9 cellular contexts compared by ENCODE assay signal in genomic region chr9:111992523-111992922, GRCh38.
DNase-seq lines count a peak whose midpoint lies in the region; ATAC-seq and TF ChIP-seq lines count a peak whose summit lies in the region.
"Had no signal": no experiment of that assay in that cellular context is flagged by ENCODE, and none has a peak within 500 bp of the region (broad histone marks: within the 10 kb centered on the region; RNA-seq: fewer than 3 reads in every experiment).

No MANE protein-coding gene starts in this region.

- H3K4me3 Mint-ChIP-seq in activated CD8-positive, alpha-beta T cell treated with anti-CD3 and anti-CD28 coated beads for 36 hours: no peak overlapping the region
- H3K4me3 Mint-ChIP-seq: naive thymus-derived CD4-positive, alpha-beta T cell had no signal

- peak; percentile 26 for DNase-seq in stimulated activated CD4-positive, alpha-beta T cell treated with anti-CD3 and anti-CD28 coated beads, Interleukin-1b, Interleukin-23, amount 100 ng/mL, for 48 hours
- DNase-seq in stimulated activated CD4-positive, alpha-beta T cell treated with anti-CD3 and anti-CD28 coated beads, Interleukin-12 subunit alpha, Interleukin-12 subunit beta, amount 100 ng/mL, for 4 hours: no peak
- DNase-seq in activated CD8-positive, alpha-beta T cell treated with anti-CD3 and anti-CD28 coated beads for 36 hours: peak; percentile 72
- DNase-seq in skeletal muscle cell (ENCODE audit: low read depth) (peak; percentile 39), medulla oblongata (ENCODE audit: extremely low spot score) (no peak), NCI-H2171 treated with DMSO at 0.1 percent for 48 hours (lab: John Stamatoyannopoulos, UW) (no peak), NCI-H1092 (lab: John Stamatoyannopoulos, UW) (no peak)

- CTCF ChIA-PET in activated CD8-positive, alpha-beta T cell treated with anti-CD3 and anti-CD28 coated beads for 36 hours (lab: Charles Lee): interaction anchor here (0.8 to 1.3 kb wide), 5 partner anchors 19 to 105 kb away, joined by 3 to 4 read pairs (median 3); no protein-coding TSS in a partner anchor

- no peak for TF ChIP-seq CTCF in activated CD8-positive, alpha-beta T cell treated with anti-CD3 and anti-CD28 coated beads for 36 hours (IDR thresholded peaks at IDR 0.05)

- H3K9me3 Mint-ChIP-seq in activated CD8-positive, alpha-beta T cell treated with anti-CD3 and anti-CD28 coated beads for 36 hours: peaks cover 7% of the 10 kb centered on the region

- H3K27me3 Mint-ChIP-seq in activated CD8-positive, alpha-beta T cell treated with anti-CD3 and anti-CD28 coated beads for 36 hours: no peaks in the 10 kb centered on the region

- peak; percentile 84 for ATAC-seq in HG03064 (IDR thresholded peaks at IDR 0.05; ENCODE audit: low read depth, unreplicated experiment)
- peak; percentile 88 for ATAC-seq in activated CD8-positive, alpha-beta T cell treated with anti-CD3 and anti-CD28 coated beads for 36 hours
- ATAC-seq: naive thymus-derived CD4-positive, alpha-beta T cell had no signal

- intact Hi-C loops in activated CD8-positive, alpha-beta T cell treated with anti-CD3 and anti-CD28 coated beads for 36 hours (cut with micrococcal nuclease): no loop called here

- POLR2A ChIA-PET in activated CD8-positive, alpha-beta T cell treated with anti-CD3 and anti-CD28 coated beads for 36 hours (lab: Charles Lee): interaction anchor here (1.0 to 1.6 kb wide), 6 partner anchors 11 to 140 kb away, joined by 3 to 5 read pairs (median 3); no protein-coding TSS in a partner anchor

- H3K4me1 Mint-ChIP-seq in activated CD8-positive, alpha-beta T cell treated with anti-CD3 and anti-CD28 coated beads for 36 hours (ENCODE audit: low read depth): peaks cover 35% of the 10 kb centered on the region

- peaks cover 3% of the 10 kb centered on the region for H3K36me3 Mint-ChIP-seq in activated CD8-positive, alpha-beta T cell treated with anti-CD3 and anti-CD28 coated beads for 36 hours (ENCODE audit: low read depth)

- peak overlapping the region; percentile 30 for H3K27ac Mint-ChIP-seq in activated CD8-positive, alpha-beta T cell treated with anti-CD3 and anti-CD28 coated beads for 36 hours
- H3K27ac Mint-ChIP-seq: naive thymus-derived CD4-positive, alpha-beta T cell had no signal

- H3K4me3 ChIP-seq in skeletal muscle cell (ENCODE audit: low read depth, low read length): no peak overlapping the region

Comparison
In these comparisons a context has a peak if more than half of its experiments do, and no peak if none do; other contexts are left out.
1. DNase-seq: peak in stimulated activated CD4-positive, alpha-beta T cell treated with anti-CD3 and anti-CD28 coated beads, Interleukin-1b, Interleukin-23, amount 100 ng/mL, for 48 hours (single experiment), activated CD8-positive, alpha-beta T cell treated with anti-CD3 and anti-CD28 coated beads for 36 hours (single experiment) and skeletal muscle cell (single experiment); none in stimulated activated CD4-positive, alpha-beta T cell treated with anti-CD3 and anti-CD28 coated beads, Interleukin-12 subunit alpha, Interleukin-12 subunit beta, amount 100 ng/mL, for 4 hours (single experiment), medulla oblongata (single experiment), NCI-H2171 treated with DMSO at 0.1 percent for 48 hours (single experiment) and NCI-H1092 (single experiment).